Comparison of ENCODE assay signal across 12 cellular contexts in the genomic region with DNA sequence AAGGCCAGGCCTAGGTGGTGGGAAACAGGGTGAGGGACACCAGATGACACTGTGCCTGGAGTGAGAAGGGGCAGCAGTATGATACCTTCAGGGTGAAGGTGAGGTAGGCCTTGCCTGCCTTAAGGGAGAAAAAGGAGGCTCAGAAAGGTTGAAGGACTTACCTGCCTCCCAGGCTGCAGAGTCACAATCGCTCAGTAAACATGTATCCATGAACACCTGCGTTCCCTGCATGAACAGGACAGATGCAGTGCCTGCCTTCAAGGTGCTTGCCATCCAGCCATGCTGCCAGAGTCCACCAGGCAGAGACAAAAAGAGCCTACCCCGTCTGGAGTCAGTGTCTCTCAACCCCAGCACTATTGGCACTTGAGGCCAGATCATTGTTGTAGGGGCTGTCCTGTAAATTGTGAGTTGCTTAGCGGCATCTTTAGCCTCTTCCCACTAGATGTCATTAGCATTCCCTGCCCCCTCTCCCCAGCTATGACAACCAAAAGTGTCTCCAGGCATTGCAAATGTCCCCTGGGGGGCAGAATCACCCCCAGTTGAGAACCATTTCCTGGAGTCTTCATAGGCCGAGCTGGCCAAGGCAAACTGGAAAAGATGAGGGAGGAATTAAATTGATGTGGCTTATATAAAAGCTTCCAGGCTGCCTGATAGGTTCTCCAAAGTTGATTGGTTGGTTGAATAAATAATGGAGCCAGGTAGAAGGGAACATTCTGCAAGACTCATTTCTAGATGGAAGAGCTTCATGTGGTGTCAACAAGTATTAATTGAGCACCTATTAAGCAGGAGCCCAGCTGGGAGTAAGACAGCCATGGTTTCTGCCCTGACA. TPM values are rescaled to one million over a fixed set of nuclear protein-coding genes. Genes with fewer than 3 reads are reported as not detected.
DNase-seq lines count a peak whose midpoint lies in the region; ATAC-seq, FAIRE-seq and TF ChIP-seq lines count a peak whose summit lies in the region.
"Had no signal": no experiment of that assay in that cellular context is flagged by ENCODE, and none has a peak within 500 bp of the region (broad histone marks: within the 10 kb centered on the region; RNA-seq: fewer than 3 reads in every experiment).

No MANE protein-coding gene starts in this region.

- H3K9ac ChIP-seq in HepG2 (ENCODE audit: insufficient read depth, low read depth, low read length): no peak overlapping the region
- no peak overlapping the region for H3K9ac ChIP-seq in keratinocyte (ENCODE audit: control insufficient read depth, extremely low read depth, insufficient read depth, low read length)

- H3K27ac ChIP-seq in HepG2 (ENCODE audit: extremely low read length, insufficient read depth, low read length) (no peak overlapping the region), right lobe of liver (no peak overlapping the region), keratinocyte (ENCODE audit: control insufficient read depth, insufficient read depth, low read length) (no peak overlapping the region)
- no peak overlapping the region for H3K27ac ChIP-seq in effector memory CD4-positive, alpha-beta T cell (ENCODE audit: insufficient read depth, low read length, poor library complexity, severe bottlenecking)

- peak overlapping the region; percentile 74 for H3K4me2 ChIP-seq in HepG2 (ENCODE audit: low read depth, low read length)
- peak overlapping the region; percentile 80 for H3K4me2 ChIP-seq in keratinocyte (ENCODE audit: control insufficient read depth, extremely low read depth, insufficient read depth, low read depth, low read length)

- H3K27me3 ChIP-seq in HepG2 (ENCODE audit: control insufficient read depth in 1 of 2, insufficient read depth in 2 of 2, low read length in 2 of 2) (no peaks in the 10 kb centered on the region; a peak in 1 of 5 replicates), right lobe of liver (no peaks in the 10 kb centered on the region), keratinocyte (ENCODE audit: control insufficient read depth, extremely low read depth, insufficient read depth, low read length) (no peaks in the 10 kb centered on the region)
- no peaks in the 10 kb centered on the region for H3K27me3 ChIP-seq in effector memory CD4-positive, alpha-beta T cell (replicated peaks; ENCODE audit: control insufficient read depth, insufficient read depth, low read length, poor library complexity, severe bottlenecking)
- H3K27me3 ChIP-seq: sigmoid colon had no signal

- no peak for TF ChIP-seq CTCF in HepG2 (CRISPR knock-in tag; IDR thresholded peaks at IDR 0.05)
- TF ChIP-seq CTCF in right lobe of liver (IDR thresholded peaks at IDR 0.05): no peak
- TF ChIP-seq CTCF in keratinocyte (optimal IDR thresholded peaks at IDR 0.05 in 1 of 3, IDR thresholded peaks at IDR 0.05 in 1 of 3, conservative IDR thresholded peaks at IDR 0.05 in 1 of 3; ENCODE audit: extremely low read depth in 1 of 3, insufficient read depth in 2 of 3, low read length in 3 of 3): no peak

- H3K36me3 ChIP-seq in HepG2 (replicated peaks in 1 of 2; ENCODE audit: control insufficient read depth in 1 of 2, insufficient read depth in 2 of 2, low read length in 2 of 2) (no peaks in the 10 kb centered on the region), right lobe of liver (no peaks in the 10 kb centered on the region), keratinocyte (ENCODE audit: control insufficient read depth in 2 of 2, extremely low read depth in 1 of 2, insufficient read depth in 2 of 2, low read length in 2 of 2) (peaks cover 0 to 4% of the 10 kb centered on the region in 2 experiments)
- no peaks in the 10 kb centered on the region for H3K36me3 ChIP-seq in effector memory CD4-positive, alpha-beta T cell (ENCODE audit: control insufficient read depth, insufficient read depth, low read length)
- H3K36me3 ChIP-seq: sigmoid colon had no signal

- peaks cover 28% of the 10 kb centered on the region for H3K4me1 Mint-ChIP-seq in activated naive CD8-positive, alpha-beta T cell treated with anti-CD3 and anti-CD28 coated beads, Interleukin-2, amount 50 U/mL, for 24 hours

- H3K4me1 ChIP-seq in HepG2 (ENCODE audit: insufficient read depth, low read length) (peaks cover 19% of the 10 kb centered on the region), right lobe of liver (peaks cover 0 to 5% (median 0%) of the 10 kb centered on the region in 4 donors), keratinocyte (ENCODE audit: control insufficient read depth, extremely low read depth, insufficient read depth, low read length) (peaks cover 11% of the 10 kb centered on the region)
- peaks cover 12% of the 10 kb centered on the region for H3K4me1 ChIP-seq in effector memory CD4-positive, alpha-beta T cell (ENCODE audit: control insufficient read depth, insufficient read depth, low read length, poor library complexity, severe bottlenecking)

- H2AFZ ChIP-seq in HepG2 (ENCODE audit: low read length) (no peak overlapping the region), keratinocyte (ENCODE audit: control insufficient read depth, low read length) (no peak overlapping the region)

- H3K4me3 Mint-ChIP-seq in activated naive CD8-positive, alpha-beta T cell treated with anti-CD3 and anti-CD28 coated beads, Interleukin-2, amount 50 U/mL, for 24 hours: peak overlapping the region; percentile 52

- CTCF ChIA-PET in HepG2 (lab: Yijun Ruan, JAX; ENCODE audit: low intra/inter-chr PET ratio, low total read pairs): no interaction called here

- TF ChIP-seq RAD21 in HepG2 (CRISPR knock-in tag; IDR thresholded peaks at IDR 0.05): no peak

- POLR2A ChIA-PET in HepG2 (lab: Yijun Ruan, JAX): no interaction called here

- H3K27me3 Mint-ChIP-seq in activated naive CD8-positive, alpha-beta T cell treated with anti-CD3 and anti-CD28 coated beads, Interleukin-2, amount 50 U/mL, for 24 hours: no peaks in the 10 kb centered on the region

- TF ChIP-seq EP300 in HepG2 (IDR thresholded peaks at IDR 0.05; ENCODE audit: low read depth in 2 of 2, low read length in 2 of 2) (no peak), HepG2 (CRISPR knock-in tag; IDR thresholded peaks at IDR 0.05; ENCODE audit: borderline replicate concordance) (no peak)

- no peaks in the 10 kb centered on the region for H3K79me2 ChIP-seq in HepG2 (ENCODE audit: insufficient read depth, low read length)
- H3K79me2 ChIP-seq in keratinocyte (ENCODE audit: control insufficient read depth, insufficient read depth, low read length): no peaks in the 10 kb centered on the region

- TF ChIP-seq POLR2A in HepG2 (IDR thresholded peaks at IDR 0.05; ENCODE audit: insufficient read depth in 1 of 2, low read depth in 2 of 2, low read length in 2 of 2): no peak
- no peak for TF ChIP-seq POLR2A in right lobe of liver (IDR thresholded peaks at IDR 0.05)

- ATAC-seq in HepG2 (no peak), right lobe of liver (no peak), GM19324 (IDR thresholded peaks at IDR 0.05; ENCODE audit: low FRiP score, unreplicated experiment) (no peak), GM21786 (IDR thresholded peaks at IDR 0.05; ENCODE audit: unreplicated experiment) (no peak)
- no peak for ATAC-seq in activated naive CD8-positive, alpha-beta T cell treated with anti-CD3 and anti-CD28 coated beads, Interleukin-2, amount 50 U/mL, for 24 hours

- H4K20me1 ChIP-seq in HepG2 (ENCODE audit: insufficient read depth, low read length) (no peaks in the 10 kb centered on the region), keratinocyte (ENCODE audit: control insufficient read depth, extremely low read depth, insufficient read depth, low read length) (no peaks in the 10 kb centered on the region)

- dilution Hi-C loops in keratinocyte (cut with MboI; ENCODE audit: extremely low pct_ligation_motif_present, low sequenced_read_pairs): no loop called here

- FAIRE-seq in HepG2 (lab: Jason Lieb, UNC) (no peak), keratinocyte (lab: Jason Lieb, UNC) (no peak)

- H3K4me3 ChIP-seq in HepG2 (replicated peaks in 1 of 3; ENCODE audit: insufficient read depth in 1 of 3, low read depth in 2 of 3, low read length in 3 of 3) (peak overlapping the region in 1 of 3 experiments; percentile 87; a peak in 2 of 6 replicates), right lobe of liver (no peak overlapping the region), keratinocyte (ENCODE audit: control insufficient read depth in 2 of 3, extremely low read depth in 1 of 3, insufficient read depth in 2 of 3, low read depth in 1 of 3, low read length in 3 of 3) (no peak overlapping the region)
- H3K4me3 ChIP-seq in effector memory CD4-positive, alpha-beta T cell (ENCODE audit: insufficient read depth, low read depth, low read length, poor library complexity, severe bottlenecking): no peak overlapping the region

- H3K27ac Mint-ChIP-seq in activated naive CD8-positive, alpha-beta T cell treated with anti-CD3 and anti-CD28 coated beads, Interleukin-2, amount 50 U/mL, for 24 hours: no peak overlapping the region

- H3K9me3 ChIP-seq in HepG2 (ENCODE audit: low read length) (no peaks in the 10 kb centered on the region), right lobe of liver (no peaks in the 10 kb centered on the region), keratinocyte (ENCODE audit: control insufficient read depth, low read depth, low read length) (no peaks in the 10 kb centered on the region)
- H3K9me3 ChIP-seq in effector memory CD4-positive, alpha-beta T cell (ENCODE audit: control insufficient read depth, low read length): no peaks in the 10 kb centered on the region
- H3K9me3 ChIP-seq: sigmoid colon had no signal

- no peaks in the 10 kb centered on the region for H3K9me3 Mint-ChIP-seq in activated naive CD8-positive, alpha-beta T cell treated with anti-CD3 and anti-CD28 coated beads, Interleukin-2, amount 50 U/mL, for 24 hours

- DNase-seq in HepG2 (ENCODE audit: low spot score): no peak
- no peak for DNase-seq in right lobe of liver
- DNase-seq in activated naive CD8-positive, alpha-beta T cell treated with anti-CD3 and anti-CD28 coated beads, Interleukin-2, amount 50 U/mL, for 24 hours: no peak
- no peak for DNase-seq in keratinocyte (ENCODE audit: low read depth, low spot score)
- no peak for DNase-seq in effector memory CD4-positive, alpha-beta T cell
- DNase-seq in ACHN: no peak
- DNase-seq: DMS 273 treated with DMSO at 0.1 percent for 48 hours; NCI-H1417 treated with DMSO at 0.1 percent for 48 hours; sigmoid colon; stimulated activated naive CD4-positive, alpha-beta T cell treated with Interleukin-2 at 50 U/mL for 16 hours had no signal

- H3K9me1 ChIP-seq in keratinocyte (ENCODE audit: control insufficient read depth, extremely low read depth, insufficient read depth, low read length): no peaks in the 10 kb centered on the region

- WGBS in HepG2 (ENCODE audit: low lambda C conversion rate): 96% methylated on average over 4 of the region's 5 CpGs
- 60% methylated on average over 1 of the region's 5 CpGs for WGBS in right lobe of liver (ENCODE audit: insufficient coverage, low coverage, low lambda C conversion rate, missing lambda C conversion rate)

- peaks cover 2% of the 10 kb centered on the region for H3K36me3 Mint-ChIP-seq in activated naive CD8-positive, alpha-beta T cell treated with anti-CD3 and anti-CD28 coated beads, Interleukin-2, amount 50 U/mL, for 24 hours (ENCODE audit: low read depth)

- intact Hi-C loops in HepG2 (cut with micrococcal nuclease; ENCODE audit: unreplicated experiment): no loop called here
- intact Hi-C loops in right lobe of liver (cut with DNase I): no loop called here

- TSS peak; percentile 44 for BruUV-seq in HepG2 (replicated peaks; lab: Mats Ljungman, UMichigan)

- in situ Hi-C loops in HepG2 (cut with HindIII; ENCODE audit: extremely low pct_ligation_motif_present, low pct_unique_long_range_greater_than_20kb): no loop called here
- in situ Hi-C loops in ACHN (cut with HindIII; ENCODE audit: low pct_ligation_motif_present, low pct_unique_long_range_greater_than_20kb, low sequenced_read_pairs): no loop called here

RNA-seq across cellular contexts. Expression of gene MAP3K10, which starts 1.7 kb away (rescaled TPM):
- 1.9 and 3.4 TPM in 2 replicates for total RNA-seq in HepG2 (2016; rRNA removed; fragmentation: Illumina TruSeq; extraction: Trizol)
- 3.4 and 3.7 TPM in 2 replicates for total RNA-seq in HepG2 (2016; cell fraction: cytosol; rRNA removed; fragmentation: Illumina TruSeq; extraction: Trizol; ENCODE audit: low read depth)
- total RNA-seq in HepG2 (2016; cell fraction: insoluble cytoplasmic fraction; rRNA removed; fragmentation: Illumina TruSeq; extraction: Trizol): 1.5 and 4.3 TPM in 2 replicates
- 2.3 and 3.1 TPM in 2 replicates for total RNA-seq in HepG2 (2016; cell fraction: membrane; rRNA removed; fragmentation: Illumina TruSeq; extraction: Trizol)
- total RNA-seq in HepG2 (2016; cell fraction: nucleus; rRNA removed; fragmentation: Illumina TruSeq; extraction: Trizol): 4.8 and 6.5 TPM in 2 replicates
- 5.0 and 6.7 TPM in 2 replicates for polyA plus RNA-seq in HepG2 (2011; rRNA removed)
- polyA plus RNA-seq in HepG2 (2011; cell fraction: cytosol; rRNA removed): 2.4 and 4.6 TPM in 2 replicates
- 28.9 and 39.9 TPM in 2 replicates for polyA plus RNA-seq in HepG2 (2011; cell fraction: nucleus; rRNA removed)
- polyA plus RNA-seq in HepG2 (2012): 4.5 and 7.7 TPM in 2 replicates
- 1.1 and 1.2 TPM in 2 replicates for polyA plus RNA-seq in HepG2 (2016; cell fraction: cytosol; fragmentation: Illumina TruSeq; extraction: Trizol; ENCODE audit: low read depth)
- polyA plus RNA-seq in HepG2 (2016; cell fraction: insoluble cytoplasmic fraction; fragmentation: Illumina TruSeq; extraction: Trizol; ENCODE audit: low read depth): 2.1 and 3.6 TPM in 2 replicates
- 2.5 and 3.9 TPM in 2 replicates for polyA plus RNA-seq in HepG2 (2016; cell fraction: membrane; fragmentation: Illumina TruSeq; extraction: Trizol; ENCODE audit: low read depth)
- 14.6 and 16.4 TPM in 2 replicates for polyA plus RNA-seq in HepG2 (2016; cell fraction: nucleus; fragmentation: Illumina TruSeq; extraction: Trizol; ENCODE audit: insufficient read depth, low read depth)
- polyA minus RNA-seq in HepG2 (2011; rRNA and poly(A)+ RNA removed; ENCODE audit: low replicate concordance): 9.5 and 13.6 TPM in 2 replicates
- polyA minus RNA-seq in HepG2 (2011; cell fraction: cytosol; rRNA and poly(A)+ RNA removed): 3.7 and 4.1 TPM in 2 replicates
- 9.0 and 9.3 TPM in 2 replicates for polyA minus RNA-seq in HepG2 (2011; cell fraction: nucleus; rRNA and poly(A)+ RNA removed)
- 1 to 10 TPM; 4.2 to 7.0 (median 6.5) TPM for total RNA-seq in right lobe of liver
- 2.9 to 5.7 TPM (median 4.2 TPM) in 3 replicates for polyA plus RNA-seq in keratinocyte
- 6.7 TPM for polyA plus RNA-seq in keratinocyte (2011; ENCODE audit: low read depth)
- 1.3 and 3.9 TPM in 2 replicates for polyA plus RNA-seq in keratinocyte (2011; cell fraction: cytosol; rRNA removed)
- polyA plus RNA-seq in keratinocyte (2011; cell fraction: nucleus; rRNA removed): 14.7 and 19.5 TPM in 2 replicates
- 6.0 and 7.0 TPM in 2 replicates for polyA plus RNA-seq in keratinocyte (2012; ENCODE audit: low replicate concordance)
- polyA minus RNA-seq in keratinocyte: 5.3 to 6.6 TPM (median 6.4 TPM) in 3 replicates
- 10.4 TPM for polyA minus RNA-seq in keratinocyte (2011; cell fraction: cytosol; rRNA and poly(A)+ RNA removed)
- 6.3 and 10.2 TPM in 2 replicates for polyA minus RNA-seq in keratinocyte (2011; cell fraction: nucleus; rRNA and poly(A)+ RNA removed)

RNA-seq across cellular contexts. Expression of gene TTC9B, which starts 25.2 kb away (rescaled TPM):
- total RNA-seq in HepG2 (2016; rRNA removed; fragmentation: Illumina TruSeq; extraction: Trizol) (not detected in 2 replicates), right lobe of liver (not detected)
- total RNA-seq in HepG2 (2016; cell fraction: cytosol; rRNA removed; fragmentation: Illumina TruSeq; extraction: Trizol; ENCODE audit: low read depth): not detected in 2 replicates
- not detected in 2 replicates for total RNA-seq in HepG2 (2016; cell fraction: insoluble cytoplasmic fraction; rRNA removed; fragmentation: Illumina TruSeq; extraction: Trizol)
- total RNA-seq in HepG2 (2016; cell fraction: membrane; rRNA removed; fragmentation: Illumina TruSeq; extraction: Trizol): not detected in 2 replicates
- not detected in 2 replicates for total RNA-seq in HepG2 (2016; cell fraction: nucleus; rRNA removed; fragmentation: Illumina TruSeq; extraction: Trizol)
- polyA plus RNA-seq in HepG2 (2011; rRNA removed) (not detected in 2 replicates), keratinocyte (not detected in 3 replicates)
- not detected in 2 replicates for polyA plus RNA-seq in HepG2 (2011; cell fraction: cytosol; rRNA removed)
- polyA plus RNA-seq in HepG2 (2011; cell fraction: nucleus; rRNA removed): 0.05 TPM in 1 of 2 replicates, not detected in the other
- polyA plus RNA-seq in HepG2 (2012): 0.08 and 0.27 TPM in 2 replicates
- not detected in 2 replicates for polyA plus RNA-seq in HepG2 (2016; cell fraction: cytosol; fragmentation: Illumina TruSeq; extraction: Trizol; ENCODE audit: low read depth)
- not detected in 2 replicates for polyA plus RNA-seq in HepG2 (2016; cell fraction: insoluble cytoplasmic fraction; fragmentation: Illumina TruSeq; extraction: Trizol; ENCODE audit: low read depth)
- polyA plus RNA-seq in HepG2 (2016; cell fraction: membrane; fragmentation: Illumina TruSeq; extraction: Trizol; ENCODE audit: low read depth): not detected in 2 replicates
- not detected in 2 replicates for polyA plus RNA-seq in HepG2 (2016; cell fraction: nucleus; fragmentation: Illumina TruSeq; extraction: Trizol; ENCODE audit: insufficient read depth, low read depth)
- polyA minus RNA-seq in HepG2 (2011; rRNA and poly(A)+ RNA removed; ENCODE audit: low replicate concordance): not detected in 2 replicates
- polyA minus RNA-seq in HepG2 (2011; cell fraction: cytosol; rRNA and poly(A)+ RNA removed): not detected in 2 replicates
- polyA minus RNA-seq in HepG2 (2011; cell fraction: nucleus; rRNA and poly(A)+ RNA removed): not detected in 2 replicates
- not detected for polyA plus RNA-seq in keratinocyte (2011; ENCODE audit: low read depth)
- polyA plus RNA-seq in keratinocyte (2011; cell fraction: cytosol; rRNA removed): not detected in 2 replicates
- polyA plus RNA-seq in keratinocyte (2011; cell fraction: nucleus; rRNA removed): not detected in 2 replicates
- 0.20 TPM in 1 of 2 replicates, not detected in the other for polyA plus RNA-seq in keratinocyte (2012; ENCODE audit: low replicate concordance)
- not detected in 3 replicates for polyA minus RNA-seq in keratinocyte
- polyA minus RNA-seq in keratinocyte (2011; cell fraction: cytosol; rRNA and poly(A)+ RNA removed): not detected
- not detected in 2 replicates for polyA minus RNA-seq in keratinocyte (2011; cell fraction: nucleus; rRNA and poly(A)+ RNA removed)

RNA-seq across cellular contexts. Expression of gene CCNP, which starts 33.5 kb away (rescaled TPM):
- total RNA-seq in HepG2 (2016; rRNA removed; fragmentation: Illumina TruSeq; extraction: Trizol) (0.66 and 1.1 TPM in 2 replicates), right lobe of liver (1 to 10 TPM; 1.5 to 8.7 (median 3.9) TPM)
- 0.20 and 0.35 TPM in 2 replicates for total RNA-seq in HepG2 (2016; cell fraction: cytosol; rRNA removed; fragmentation: Illumina TruSeq; extraction: Trizol; ENCODE audit: low read depth)
- 0.85 and 1.1 TPM in 2 replicates for total RNA-seq in HepG2 (2016; cell fraction: insoluble cytoplasmic fraction; rRNA removed; fragmentation: Illumina TruSeq; extraction: Trizol)
- 0.74 and 0.79 TPM in 2 replicates for total RNA-seq in HepG2 (2016; cell fraction: membrane; rRNA removed; fragmentation: Illumina TruSeq; extraction: Trizol)
- total RNA-seq in HepG2 (2016; cell fraction: nucleus; rRNA removed; fragmentation: Illumina TruSeq; extraction: Trizol): 0.69 and 0.96 TPM in 2 replicates
- polyA plus RNA-seq in HepG2 (2011; rRNA removed) (1.8 and 2.8 TPM in 2 replicates), keratinocyte (0.13 to 0.22 TPM (median 0.16 TPM) in 3 replicates)
- polyA plus RNA-seq in HepG2 (2011; cell fraction: cytosol; rRNA removed): 1.7 and 2.0 TPM in 2 replicates
- polyA plus RNA-seq in HepG2 (2011; cell fraction: nucleus; rRNA removed): 7.9 and 8.4 TPM in 2 replicates
- polyA plus RNA-seq in HepG2 (2012): 2.0 and 2.9 TPM in 2 replicates
- polyA plus RNA-seq in HepG2 (2016; cell fraction: cytosol; fragmentation: Illumina TruSeq; extraction: Trizol; ENCODE audit: low read depth): 0.25 and 0.58 TPM in 2 replicates
- 1.0 and 1.2 TPM in 2 replicates for polyA plus RNA-seq in HepG2 (2016; cell fraction: insoluble cytoplasmic fraction; fragmentation: Illumina TruSeq; extraction: Trizol; ENCODE audit: low read depth)
- polyA plus RNA-seq in HepG2 (2016; cell fraction: membrane; fragmentation: Illumina TruSeq; extraction: Trizol; ENCODE audit: low read depth): 0.49 and 0.52 TPM in 2 replicates
- polyA plus RNA-seq in HepG2 (2016; cell fraction: nucleus; fragmentation: Illumina TruSeq; extraction: Trizol; ENCODE audit: insufficient read depth, low read depth): 2.3 and 2.8 TPM in 2 replicates
- polyA minus RNA-seq in HepG2 (2011; rRNA and poly(A)+ RNA removed; ENCODE audit: low replicate concordance): 0.07 and 2.4 TPM in 2 replicates
- 0.79 and 1.1 TPM in 2 replicates for polyA minus RNA-seq in HepG2 (2011; cell fraction: cytosol; rRNA and poly(A)+ RNA removed)
- polyA minus RNA-seq in HepG2 (2011; cell fraction: nucleus; rRNA and poly(A)+ RNA removed): 0.90 and 1.2 TPM in 2 replicates
- not detected for polyA plus RNA-seq in keratinocyte (2011; ENCODE audit: low read depth)
- 0.12 TPM in 2 replicates for polyA plus RNA-seq in keratinocyte (2011; cell fraction: cytosol; rRNA removed)
- 0.71 and 0.99 TPM in 2 replicates for polyA plus RNA-seq in keratinocyte (2011; cell fraction: nucleus; rRNA removed)
- polyA plus RNA-seq in keratinocyte (2012; ENCODE audit: low replicate concordance): 0.28 and 0.32 TPM in 2 replicates
- polyA minus RNA-seq in keratinocyte: not detected in 3 replicates
- polyA minus RNA-seq in keratinocyte (2011; cell fraction: cytosol; rRNA and poly(A)+ RNA removed): not detected
- 0.42 TPM in 1 of 2 replicates, not detected in the other for polyA minus RNA-seq in keratinocyte (2011; cell fraction: nucleus; rRNA and poly(A)+ RNA removed)
- total RNA-seq: sigmoid colon had no signal
